ENCODE assay signal across 29 cellular contexts in the genomic region with DNA sequence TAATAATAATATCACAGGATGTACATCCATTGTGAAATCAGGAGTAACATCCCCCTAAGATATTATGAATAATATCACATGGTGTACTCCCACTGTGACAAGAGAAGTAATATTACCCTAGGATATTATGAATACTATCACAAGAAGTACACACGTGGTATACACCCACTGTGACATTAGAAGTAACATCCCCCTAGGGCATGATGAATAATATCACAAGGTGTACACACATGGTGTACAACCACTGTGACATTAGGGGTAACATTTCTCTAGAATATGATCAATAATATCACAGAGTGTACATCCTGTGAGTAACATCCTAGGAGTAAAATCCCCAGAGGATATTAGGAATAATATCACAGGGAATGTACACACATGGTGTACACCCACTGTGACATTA. TPM values are rescaled to one million over a fixed set of nuclear protein-coding genes. Genes with fewer than 3 reads are reported as not detected.
"Had no signal": no experiment of that assay in that cellular context is flagged by ENCODE, and none has a peak within 500 bp of the region (broad histone marks: within the 10 kb centered on the region; RNA-seq: fewer than 3 reads in every experiment).

No MANE protein-coding gene starts in this region.

- H3K36me3 Mint-ChIP-seq: immature natural killer cell; naive thymus-derived CD8-positive, alpha-beta T cell; stimulated activated naive B cell treated with anti-CD40 and anti-IgM and Interleukin-4, amounts not matched to agents 10 μg/mL and 1 μg/mL and 100 μg/mL, for 72 hours; type B pancreatic cell had no signal

- H3K9me3 Mint-ChIP-seq: immature natural killer cell; naive thymus-derived CD8-positive, alpha-beta T cell; stimulated activated naive B cell treated with anti-CD40 and anti-IgM and Interleukin-4, amounts not matched to agents 10 μg/mL and 1 μg/mL and 100 μg/mL, for 72 hours; stimulated activated naive CD8-positive, alpha-beta T cell treated with anti-CD3 and anti-CD28 coated beads, Interleukin-15, Interleukin-2, amounts not matched to agents 100 ng/mL and 50 ng/mL, for 24 hours; type B pancreatic cell had no signal

- ATAC-seq: left colon; left lung; lower lobe of right lung; naive thymus-derived CD8-positive, alpha-beta T cell; right lobe of liver; stimulated activated naive B cell treated with anti-CD40 and anti-IgM and Interleukin-4, amounts not matched to agents 10 μg/mL and 1 μg/mL and 100 μg/mL, for 72 hours had no signal

- H3K27me3 Mint-ChIP-seq: progenitor cell of endocrine pancreas, type B pancreatic cell had no signal

- H3K27ac Mint-ChIP-seq: immature natural killer cell; naive thymus-derived CD8-positive, alpha-beta T cell; progenitor cell of endocrine pancreas; stimulated activated naive B cell treated with anti-CD40 and anti-IgM and Interleukin-4, amounts not matched to agents 10 μg/mL and 1 μg/mL and 100 μg/mL, for 72 hours; stimulated activated naive CD8-positive, alpha-beta T cell treated with anti-CD3 and anti-CD28 coated beads, Interleukin-15, Interleukin-2, amounts not matched to agents 100 ng/mL and 50 ng/mL, for 24 hours; type B pancreatic cell had no signal

- DNase-seq: hypothalamus; immature natural killer cell; kidney; left colon; left lung; lower lobe of right lung; mammary epithelial cell; mesenchymal stem cell; naive thymus-derived CD8-positive, alpha-beta T cell; ovary; right lobe of liver; stimulated activated CD4-positive, alpha-beta T cell treated with anti-CD3 and anti-CD28 coated beads, Interleukin-1b, Interleukin-23, amount 100 ng/mL, for 48 hours; stimulated activated CD4-positive, alpha-beta T cell treated with anti-CD3 and anti-CD28 coated beads, Interleukin-2, amount 100 ng/mL, for 48 hours; stimulated activated CD4-positive, alpha-beta T cell treated with anti-CD3 and anti-CD28 coated beads, Interleukin-4, amount 100 ng/mL, for 4 hours; stimulated activated CD8-positive, alpha-beta memory T cell treated with anti-CD3 and anti-CD28 coated beads, Interleukin-4, amount 100 ng/mL, for 48 hours; stimulated activated naive B cell treated with anti-CD40 and anti-IgM and Interleukin-4, amounts not matched to agents 10 μg/mL and 1 μg/mL and 100 μg/mL, for 72 hours; substantia nigra had no signal

- H3K4me1 Mint-ChIP-seq: immature natural killer cell; naive thymus-derived CD8-positive, alpha-beta T cell; stimulated activated naive B cell treated with anti-CD40 and anti-IgM and Interleukin-4, amounts not matched to agents 10 μg/mL and 1 μg/mL and 100 μg/mL, for 72 hours had no signal

- H3K4me3 Mint-ChIP-seq: immature natural killer cell; naive thymus-derived CD8-positive, alpha-beta T cell; stimulated activated naive B cell treated with anti-CD40 and anti-IgM and Interleukin-4, amounts not matched to agents 10 μg/mL and 1 μg/mL and 100 μg/mL, for 72 hours; stimulated activated naive CD8-positive, alpha-beta T cell treated with anti-CD3 and anti-CD28 coated beads, Interleukin-15, Interleukin-2, amounts not matched to agents 100 ng/mL and 50 ng/mL, for 24 hours; type B pancreatic cell had no signal

RNA-seq across cellular contexts. Expression of gene TEKT5, which starts 5.0 kb away (rescaled TPM):
- total RNA-seq: left lung, lower lobe of right lung, mucosa of gallbladder, omental fat pad, pulmonary artery endothelial cell, right atrium auricular region, skeletal muscle tissue, smooth muscle cell, temporal lobe, tibial nerve, vagina had no signal
